Comparison of ENCODE assay signal across 8 cellular contexts in genomic region chr11:47270331-47271271, GRCh38. TPM values are rescaled to one million over a fixed set of nuclear protein-coding genes. Genes with fewer than 3 reads are reported as not detected.
DNase-seq lines count a peak whose midpoint lies in the region; ATAC-seq and TF ChIP-seq lines count a peak whose summit lies in the region.

No MANE protein-coding gene starts in this region.

- H3K9me3 Mint-ChIP-seq in activated naive CD4-positive, alpha-beta T cell treated with anti-CD3 and anti-CD28 coated beads, Interleukin-2, amount 50 U/mL, for 72 hours = no peaks in the 10 kb centered on the region

- H3K4me1 ChIP-seq in cardiac muscle cell (ENCODE audit: low read depth) = peaks cover 34% of the 10 kb centered on the region
- H3K4me1 ChIP-seq in parathyroid adenoma = peaks cover 3% of the 10 kb centered on the region

- POLR2A ChIA-PET in AG04449 (lab: Yijun Ruan, JAX) = interaction anchor here (1.2 kb wide), 1 partner anchor 85 kb away, joined by 3 read pairs; no protein-coding TSS in a partner anchor

- H3K4me2 ChIP-seq in parathyroid adenoma (ENCODE audit: low read length) = peak overlapping the region; percentile 59

- H3K27ac ChIP-seq in cardiac muscle cell (peak overlapping the region; percentile 83), parathyroid adenoma (peak overlapping the region; percentile 78)

- H3K36me3 ChIP-seq in cardiac muscle cell (peaks cover 11% of the 10 kb centered on the region), parathyroid adenoma (ENCODE audit: control insufficient read depth, insufficient read depth, low read length) (no peaks in the 10 kb centered on the region)

- TF ChIP-seq CTCF in AG04449 (IDR thresholded peaks at IDR 0.05; ENCODE audit: insufficient read depth, low read length, missing control alignments) = peak; percentile 1
- no peak for TF ChIP-seq CTCF in GM20000 (IDR thresholded peaks at IDR 0.05; ENCODE audit: extremely low read depth, missing control alignments)
- no peak for TF ChIP-seq CTCF in cardiac muscle cell (IDR thresholded peaks at IDR 0.05; ENCODE audit: low read depth, low read length)
- no peak for TF ChIP-seq CTCF in parathyroid adenoma (IDR thresholded peaks at IDR 0.05)

- H3K9ac ChIP-seq in parathyroid adenoma = no peak overlapping the region

- peaks cover 5% of the 10 kb centered on the region for H3K79me2 ChIP-seq in parathyroid adenoma

- DNase-seq in AG04449 (ENCODE audit: low read depth, low spot score) = no peak
- DNase-seq in GM20000 (ENCODE audit: low spot score) = peak; percentile 30
- peak; percentile 13 for DNase-seq in NOMO-1 treated with dmso at 0.1 percent for 144 hours (lab: John Stamatoyannopoulos, UW; ENCODE audit: unreplicated experiment)
- peak in 1 of 2 donors; percentile 65 for DNase-seq in activated naive CD4-positive, alpha-beta T cell treated with anti-CD3 and anti-CD28 coated beads, Interleukin-2, amount 50 U/mL, for 72 hours (ENCODE audit: low spot score in 2 of 2)
- DNase-seq in cardiac muscle cell (ENCODE audit: low read depth in 1 of 2, low spot score in 1 of 2) = peak; percentile 45 to 70
- no peak for DNase-seq in HPDE6-E6E7 (ENCODE audit: extremely low spot score)
- no peak for DNase-seq in GF-D8 (lab: John Stamatoyannopoulos, UW)

- H3K36me3 Mint-ChIP-seq in activated naive CD4-positive, alpha-beta T cell treated with anti-CD3 and anti-CD28 coated beads, Interleukin-2, amount 50 U/mL, for 72 hours = peaks cover 0 to 6% of the 10 kb centered on the region in 2 donors

- H3K27me3 ChIP-seq in cardiac muscle cell (no peaks in the 10 kb centered on the region), parathyroid adenoma (ENCODE audit: control insufficient read depth, insufficient read depth, low read length) (no peaks in the 10 kb centered on the region)

- CTCF ChIA-PET in AG04449 (lab: Yijun Ruan, JAX) = interaction anchor here (0.6 to 5.8 kb wide), 13 partner anchors 12 to 108 kb away, joined by 3 to 41 read pairs (median 4); partner anchors contain the start of gene NR1H3

- ATAC-seq in activated naive CD4-positive, alpha-beta T cell treated with anti-CD3 and anti-CD28 coated beads, Interleukin-2, amount 50 U/mL, for 72 hours = peak in 1 of 2 donors; percentile 42

- peak overlapping the region; percentile 86 for H2AFZ ChIP-seq in parathyroid adenoma

- H3K9me3 ChIP-seq in cardiac muscle cell (ENCODE audit: low read depth) (no peaks in the 10 kb centered on the region), parathyroid adenoma (ENCODE audit: control insufficient read depth, low read length) (no peaks in the 10 kb centered on the region)

- H3K4me3 ChIP-seq in AG04449 (ENCODE audit: low read depth, low read length) (peak overlapping the region; percentile 75), cardiac muscle cell (peak overlapping the region; percentile 55), parathyroid adenoma (ENCODE audit: low read depth, low read length) (peak overlapping the region; percentile 69)

- peak overlapping the region; percentile 86 to 93 for H3K27ac Mint-ChIP-seq in activated naive CD4-positive, alpha-beta T cell treated with anti-CD3 and anti-CD28 coated beads, Interleukin-2, amount 50 U/mL, for 72 hours

RNA-seq across cellular contexts. Expression of gene MADD, which starts 0.7 kb away (rescaled TPM):
- 100 to 1,000 TPM in 1 of 2 donors, 10 to 100 TPM in 1; 68.9 to 140 TPM for total RNA-seq in activated naive CD4-positive, alpha-beta T cell treated with anti-CD3 and anti-CD28 coated beads, Interleukin-2, amount 50 U/mL, for 72 hours
- total RNA-seq in cardiac muscle cell = 62.5 and 103 TPM in 2 replicates
- 58.8 and 70.2 TPM in 2 replicates for polyA plus RNA-seq in cardiac muscle cell

RNA-seq across cellular contexts. Expression of gene NR1H3, which starts 12.8 kb away (rescaled TPM):
- 10 to 100 TPM in 1 of 2 donors, 1 to 10 TPM in 1; 6.9 to 11.1 TPM for total RNA-seq in activated naive CD4-positive, alpha-beta T cell treated with anti-CD3 and anti-CD28 coated beads, Interleukin-2, amount 50 U/mL, for 72 hours
- 21.4 and 31.6 TPM in 2 replicates for total RNA-seq in cardiac muscle cell
- 16.2 and 30.6 TPM in 2 replicates for polyA plus RNA-seq in cardiac muscle cell

RNA-seq across cellular contexts. Expression of gene ACP2, which starts 22.0 kb away (rescaled TPM):
- total RNA-seq in activated naive CD4-positive, alpha-beta T cell treated with anti-CD3 and anti-CD28 coated beads, Interleukin-2, amount 50 U/mL, for 72 hours = 10 to 100 TPM in 1 of 2 donors, 1 to 10 TPM in 1; 8.0 to 12.7 TPM
- total RNA-seq in cardiac muscle cell = 87.7 and 94.0 TPM in 2 replicates
- 67.1 and 67.5 TPM in 2 replicates for polyA plus RNA-seq in cardiac muscle cell

RNA-seq across cellular contexts. Expression of gene DDB2, which starts 55.8 kb away (rescaled TPM):
- total RNA-seq in activated naive CD4-positive, alpha-beta T cell treated with anti-CD3 and anti-CD28 coated beads, Interleukin-2, amount 50 U/mL, for 72 hours = 100 to 1,000 TPM; 194 to 486 TPM
- total RNA-seq in cardiac muscle cell = 45.1 and 79.4 TPM in 2 replicates
- 40.5 and 65.2 TPM in 2 replicates for polyA plus RNA-seq in cardiac muscle cell

Comparison
In these comparisons a context has a peak if more than half of its experiments do, and no peak if none do; other contexts are left out.
1. DNase-seq: peak in GM20000 (single experiment), NOMO-1 treated with dmso at 0.1 percent for 144 hours (single experiment) and cardiac muscle cell (2 of 2); none in AG04449 (single experiment), HPDE6-E6E7 (single experiment) and GF-D8 (single experiment).
2. Peak in every context shown above with its lines, with median percentiles within 50 percentile points of each other: H3K4me3 ChIP-seq.